9 cellular contexts compared by ENCODE assay signal in the genomic region with DNA sequence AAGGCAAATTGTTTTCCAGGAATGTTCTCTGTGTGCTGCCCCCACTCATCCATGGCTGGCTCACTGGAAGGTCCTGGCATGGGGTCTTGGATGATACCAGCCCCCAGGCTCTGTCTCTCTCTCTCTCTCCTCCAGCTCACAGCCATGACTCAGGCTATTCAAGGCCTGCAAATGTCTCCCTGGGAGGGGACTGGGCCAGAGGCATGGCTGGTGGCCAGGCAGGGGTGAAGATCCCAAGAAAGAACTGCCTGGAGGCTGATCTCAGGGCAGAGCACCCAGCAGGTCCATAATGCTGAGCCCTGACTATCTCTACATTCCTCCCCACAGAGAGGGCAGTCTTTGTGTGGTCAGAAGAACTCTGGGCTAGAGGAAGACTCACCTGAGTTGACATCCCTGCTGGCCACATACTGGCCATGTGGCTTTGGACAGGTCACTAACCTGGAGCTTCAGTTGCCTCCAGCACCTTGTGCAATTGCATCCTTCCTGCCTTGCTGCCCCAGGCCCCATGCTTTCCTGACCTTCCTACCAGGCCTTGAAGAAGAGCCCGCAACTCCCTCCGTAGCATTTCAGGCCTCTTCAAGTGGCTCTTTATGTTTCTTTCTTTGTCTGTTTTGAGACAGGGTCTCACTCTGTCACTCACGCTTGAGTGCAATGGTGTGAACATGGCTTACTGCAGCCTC.
DNase-seq lines count a peak whose midpoint lies in the region; ATAC-seq and TF ChIP-seq lines count a peak whose summit lies in the region.
"Had no signal": no experiment of that assay in that cellular context is flagged by ENCODE, and none has a peak within 500 bp of the region (broad histone marks: within the 10 kb centered on the region; RNA-seq: fewer than 3 reads in every experiment).

No MANE protein-coding gene starts in this region.

- no peaks in the 10 kb centered on the region for H3K79me2 ChIP-seq in DND-41 (ENCODE audit: insufficient read depth, low read length)

- H3K9ac ChIP-seq in DND-41 (ENCODE audit: low read depth, low read length): no peak overlapping the region

- no peaks in the 10 kb centered on the region for H4K20me1 ChIP-seq in DND-41 (ENCODE audit: insufficient read depth, low read length)

- H3K27ac ChIP-seq in DND-41 (ENCODE audit: low read length) (peak overlapping the region; percentile 2), adrenal gland (peak overlapping the region; percentile 73 to 97 (median 84)), foreskin keratinocyte (peak overlapping the region; percentile 81), sigmoid colon (peak overlapping the region; percentile 70 to 81 (median 78)), dorsolateral prefrontal cortex (peak overlapping the region in 13 of 59 donors; percentile 2 to 70 (median 32))

- no peak for TF ChIP-seq EP300 in sigmoid colon (IDR thresholded peaks at IDR 0.05)

- no peak for TF ChIP-seq POLR2A in adrenal gland (IDR thresholded peaks at IDR 0.05)
- no peak for TF ChIP-seq POLR2A in sigmoid colon (IDR thresholded peaks at IDR 0.05)

- H3K4me2 ChIP-seq in DND-41 (ENCODE audit: insufficient read depth, low read length): no peak overlapping the region

- intact Hi-C loops in adrenal gland (cut with DNase I) (no loop called here), sigmoid colon (cut with DNase I) (loop anchor here (5.0 kb wide), 1 partner anchor 44 kb away; no protein-coding TSS in a partner anchor), left colon (cut with DNase I, micrococcal nuclease) (no loop called here), dorsolateral prefrontal cortex (cut with DNase I) (no loop called here)

- H3K9me3 ChIP-seq in DND-41 (ENCODE audit: insufficient read depth, low read length, severe bottlenecking) (no peaks in the 10 kb centered on the region), adrenal gland (replicated peaks in 1 of 3) (no peaks in the 10 kb centered on the region), sigmoid colon (no peaks in the 10 kb centered on the region)

- ATAC-seq in DND-41 (ENCODE audit: insufficient read depth, low read depth) (no peak), foreskin keratinocyte (peak; percentile 19), left colon (no peak), HG03039 (IDR thresholded peaks at IDR 0.05; ENCODE audit: unreplicated experiment) (no peak)

- 92 to 98% (median 94%) methylated on average over 3 of the region's 3 CpGs for WGBS in adrenal gland, 4 donors
- 97 to 99% methylated on average over 3 of the region's 3 CpGs for WGBS in sigmoid colon, 2 donors

- H3K27me3 ChIP-seq in DND-41 (ENCODE audit: insufficient read depth, low read length, poor library complexity): no peaks in the 10 kb centered on the region
- H3K27me3 ChIP-seq in adrenal gland: no peaks in the 10 kb centered on the region
- no peaks in the 10 kb centered on the region for H3K27me3 ChIP-seq in foreskin keratinocyte
- H3K27me3 ChIP-seq in sigmoid colon: no peaks in the 10 kb centered on the region
- H3K27me3 ChIP-seq in dorsolateral prefrontal cortex: no peaks in the 10 kb centered on the region

- H3K4me1 ChIP-seq in DND-41 (ENCODE audit: insufficient read depth, low read length) (peaks cover 26% of the 10 kb centered on the region), adrenal gland (replicated peaks in 1 of 2) (peaks cover 37 to 48% of the 10 kb centered on the region in 2 donors), foreskin keratinocyte (peaks cover 21% of the 10 kb centered on the region), sigmoid colon (peaks cover 0 to 53% (median 40%) of the 10 kb centered on the region in 4 donors)

- H3K36me3 ChIP-seq in DND-41 (ENCODE audit: insufficient read depth, low read length) (no peaks in the 10 kb centered on the region), adrenal gland (replicated peaks in 1 of 2) (no peaks in the 10 kb centered on the region), sigmoid colon (no peaks in the 10 kb centered on the region)

- TF ChIP-seq CTCF in DND-41 (IDR thresholded peaks at IDR 0.05; ENCODE audit: borderline replicate concordance, extremely low read depth, low read length, poor library complexity, severe bottlenecking) (no peak), adrenal gland (IDR thresholded peaks at IDR 0.05) (no peak), foreskin keratinocyte (conservative IDR thresholded peaks at IDR 0.05) (no peak), sigmoid colon (IDR thresholded peaks at IDR 0.05) (no peak), dorsolateral prefrontal cortex (IDR thresholded peaks at IDR 0.05 in 54 of 56, conservative IDR thresholded peaks at IDR 0.05 in 2 of 56; ENCODE audit: low read depth in 1 of 56, partially characterized antibody in 56 of 56) (no peak)

- H3K4me3 ChIP-seq in DND-41 (ENCODE audit: low read depth in 1 of 2, low read length in 2 of 2): no peak overlapping the region
- H3K4me3 ChIP-seq in adrenal gland: no peak overlapping the region
- H3K4me3 ChIP-seq in sigmoid colon: no peak overlapping the region
- no peak overlapping the region for H3K4me3 ChIP-seq in dorsolateral prefrontal cortex

- no peak overlapping the region for H2AFZ ChIP-seq in DND-41 (ENCODE audit: low read depth, low read length)

- DNase-seq in DND-41: no peak
- peak; percentile 81 to 92 (median 89) for DNase-seq in adrenal gland
- no peak for DNase-seq in foreskin keratinocyte
- DNase-seq in sigmoid colon: no peak
- DNase-seq in left colon: no peak
- DNase-seq in SHP77 (lab: John Stamatoyannopoulos, UW): no peak
- DNase-seq in dorsolateral prefrontal cortex: no peak
- DNase-seq: DMS 273 treated with DMSO at 0.1 percent for 48 hours had no signal

Comparison
In these comparisons a context has a peak if more than half of its experiments do, and no peak if none do; other contexts are left out.
1. DNase-seq: peak in adrenal gland (7 of 7); none in DND-41 (single experiment), foreskin keratinocyte (0 of 2), sigmoid colon (single experiment), left colon (0 of 2), SHP77 (0 of 2) and dorsolateral prefrontal cortex (0 of 10).